ENCODE assay signal across 1 cellular context in genomic region chr17:75319818-75320691, GRCh38.
TF ChIP-seq lines count a peak whose summit lies in the region.

No MANE protein-coding gene starts in this region.

TF ChIP-seq in IMR-90, 13 proteins besides CTCF, POLR2A, EP300 and RAD21:
- TF ChIP-seq USF2 (IDR thresholded peaks at IDR 0.05; ENCODE audit: low read depth, low read length): no peak
- TF ChIP-seq MAFK (IDR thresholded peaks at IDR 0.05; ENCODE audit: low read depth, low read length): no peak
- TF ChIP-seq SMC3 (IDR thresholded peaks at IDR 0.05; ENCODE audit: low read depth, low read length): no peak
- no peak for TF ChIP-seq BHLHE40 (IDR thresholded peaks at IDR 0.05; ENCODE audit: low read depth, low read length)
- no peak for TF ChIP-seq CHD1 (IDR thresholded peaks at IDR 0.05; ENCODE audit: low read depth, low read length)
- no peak for TF ChIP-seq MXI1 (IDR thresholded peaks at IDR 0.05; ENCODE audit: borderline replicate concordance, low read depth, low read length)
- no peak for TF ChIP-seq NFE2L2 (IDR thresholded peaks at IDR 0.05; ENCODE audit: low read depth, low read length)
- TF ChIP-seq FOS (IDR thresholded peaks at IDR 0.05; ENCODE audit: low read depth, low read length): no peak
- TF ChIP-seq CEBPB (IDR thresholded peaks at IDR 0.05; ENCODE audit: low read depth, low read length): no peak
